ENCODE assay signal across 20 cellular contexts in the genomic region with DNA sequence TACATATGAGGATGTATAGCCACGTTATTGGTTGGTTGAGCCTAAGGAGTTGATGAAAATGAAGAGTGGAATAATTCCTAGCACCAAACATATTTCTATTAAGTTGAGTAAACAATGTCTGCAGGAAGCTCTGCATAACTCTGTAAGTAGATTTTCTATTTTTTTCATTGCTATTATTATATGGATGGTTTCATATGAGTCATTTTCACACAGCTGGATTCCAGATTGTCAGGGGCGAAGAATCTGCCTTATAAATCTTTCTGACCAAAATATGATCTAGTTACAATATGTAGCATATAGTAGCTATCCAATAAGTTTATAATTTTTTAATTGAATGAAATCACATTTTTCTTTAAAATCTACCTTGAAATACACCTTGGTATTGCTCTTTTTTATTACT.
"Had no signal": no experiment of that assay in that cellular context is flagged by ENCODE, and none has a peak within 500 bp of the region (broad histone marks: within the 10 kb centered on the region; RNA-seq: fewer than 3 reads in every experiment).

No MANE protein-coding gene starts in this region.

- FAIRE-seq: keratinocyte had no signal

- H3K9me3 ChIP-seq: upper lobe of right lung had no signal

- DNase-seq: activated CD4-positive, alpha-beta T cell treated with anti-CD3 and anti-CD28 coated beads for 1 hour; activated CD8-positive, alpha-beta memory T cell treated with anti-CD3 and anti-CD28 coated beads for 24 hours; activated effector memory CD4-positive, alpha-beta T cell treated with anti-CD3 and anti-CD28 coated beads, Interleukin-2, amount 50 U/mL, for 16 hours; activated naive CD4-positive, alpha-beta T cell treated with anti-CD3 and anti-CD28 coated beads, Interleukin-2, amount 50 U/mL, for 16 hours; activated T-cell treated with anti-CD3 and anti-CD28 coated beads, Interleukin-2, amount 50 U/mL, for 72 hours; central memory CD4-positive, alpha-beta T cell; glutamatergic neuron; hypothalamus; spleen; stimulated activated naive CD4-positive, alpha-beta T cell; T-helper 2 cell; upper lobe of right lung; WERI-Rb-1 had no signal

- H3K4me3 ChIP-seq: coronary artery, lung, spleen, upper lobe of right lung had no signal

- H3K36me3 ChIP-seq: spleen, upper lobe of right lung, WERI-Rb-1 had no signal

- H3K27me3 ChIP-seq: spleen, upper lobe of right lung had no signal

- H3K27ac ChIP-seq: coronary artery, spleen, upper lobe of right lung, WERI-Rb-1 had no signal

- H3K4me1 Mint-ChIP-seq: mesothelial cell of epicardium, nephron had no signal

- H3K27ac Mint-ChIP-seq: activated T-cell treated with anti-CD3 and anti-CD28 coated beads, Interleukin-2, amount 50 U/mL, for 72 hours; mesothelial cell of epicardium; nephron had no signal

- ATAC-seq: activated T-cell treated with anti-CD3 and anti-CD28 coated beads, Interleukin-2, amount 50 U/mL, for 72 hours; left lobe of liver; sciatic nerve; upper lobe of right lung had no signal

- H3K4me1 ChIP-seq: spleen, upper lobe of right lung had no signal

- H3K4me3 Mint-ChIP-seq: activated T-cell treated with anti-CD3 and anti-CD28 coated beads, Interleukin-2, amount 50 U/mL, for 72 hours; mesothelial cell of epicardium; nephron had no signal
